ENCODE assay signal across 25 cellular contexts in genomic region chr11:72431846-72432245, GRCh38. TPM values are rescaled to one million over a fixed set of nuclear protein-coding genes. Genes with fewer than 3 reads are reported as not detected.
A peak's percentile ranks its signal among the peaks of the same experiment; 100 is the strongest.
DNase-seq lines count a peak whose midpoint lies in the region; ATAC-seq and TF ChIP-seq lines count a peak whose summit lies in the region.
"Had no signal": no experiment of that assay in that cellular context is flagged by ENCODE, and none has a peak within 500 bp of the region (broad histone marks: within the 10 kb centered on the region; RNA-seq: fewer than 3 reads in every experiment).

No MANE protein-coding gene starts in this region.

- no peak overlapping the region for H3K4me3 Mint-ChIP-seq in activated CD8-positive, alpha-beta memory T cell treated with anti-CD3 and anti-CD28 coated beads, Interleukin-2, amount 10 ng/mL, durations not matched to agents 7 days and 5 days
- no peak overlapping the region for H3K4me3 Mint-ChIP-seq in dendritic cell treated with granulocyte-macrophage colony-stimulating factor and Interleukin-4, amounts not matched to agents 40 ng/mL and 50 ng/mL, for 4 days
- H3K4me3 Mint-ChIP-seq in progenitor cell of endocrine pancreas (ENCODE audit: low read depth) = peak overlapping the region; percentile 2
- H3K4me3 Mint-ChIP-seq: WTC11 had no signal

- H3K4me1 Mint-ChIP-seq in activated CD8-positive, alpha-beta memory T cell treated with anti-CD3 and anti-CD28 coated beads, Interleukin-2, amount 10 ng/mL, durations not matched to agents 7 days and 5 days = peaks cover 45% of the 10 kb centered on the region
- peaks cover 57% of the 10 kb centered on the region for H3K4me1 Mint-ChIP-seq in dendritic cell treated with granulocyte-macrophage colony-stimulating factor and Interleukin-4, amounts not matched to agents 40 ng/mL and 50 ng/mL, for 4 days (ENCODE audit: low read depth)
- H3K4me1 Mint-ChIP-seq in progenitor cell of endocrine pancreas (ENCODE audit: low read depth) = peaks cover 7% of the 10 kb centered on the region

- peaks cover 34% of the 10 kb centered on the region for H3K4me1 ChIP-seq in Karpas-422 (ENCODE audit: low read length)
- peaks cover 15% of the 10 kb centered on the region for H3K4me1 ChIP-seq in OCI-LY7 (ENCODE audit: insufficient read depth, low read length, poor library complexity, severe bottlenecking)
- H3K4me1 ChIP-seq: colonic mucosa, HAP-1 had no signal

- H4K20me1 ChIP-seq in Karpas-422 (ENCODE audit: insufficient read depth, low read depth, low read length) (no peaks in the 10 kb centered on the region; the same call in 1 of the 2 replicates), OCI-LY7 (ENCODE audit: insufficient read depth, low read length) (no peaks in the 10 kb centered on the region)

- H2AFZ ChIP-seq in Karpas-422 (ENCODE audit: low read length) = no peak overlapping the region
- H2AFZ ChIP-seq in OCI-LY7 (ENCODE audit: low read length) = no peak overlapping the region

- POLR2A ChIA-PET in OCI-LY7 (lab: Charles Lee) = interaction anchor here (1.8 kb wide), 1 partner anchor 10 kb away, joined by 4 read pairs; no protein-coding TSS in a partner anchor

- H3K4me3 ChIP-seq in Karpas-422 (ENCODE audit: low read length) = no peak overlapping the region
- no peak overlapping the region for H3K4me3 ChIP-seq in OCI-LY7 (ENCODE audit: low read depth, low read length, poor library complexity, severe bottlenecking)
- H3K4me3 ChIP-seq: A549, adrenal gland, colonic mucosa, gastroesophageal sphincter, HAP-1, psoas muscle, upper lobe of right lung had no signal

- H3K27ac ChIP-seq in Karpas-422 (ENCODE audit: low read length) (no peak overlapping the region), OCI-LY7 (ENCODE audit: low read depth, low read length, poor library complexity, severe bottlenecking) (no peak overlapping the region)
- H3K27ac ChIP-seq: A549, adrenal gland, colonic mucosa, gastroesophageal sphincter, psoas muscle, upper lobe of right lung had no signal

- no peak for ATAC-seq in activated CD8-positive, alpha-beta memory T cell treated with anti-CD3 and anti-CD28 coated beads, Interleukin-2, amount 10 ng/mL, durations not matched to agents 7 days and 5 days
- ATAC-seq: gastroesophageal sphincter, left ventricle myocardium superior, psoas muscle, upper lobe of right lung, WTC11 had no signal

- TF ChIP-seq CTCF in progenitor cell of endocrine pancreas (IDR thresholded peaks at IDR 0.05; ENCODE audit: unreplicated experiment) (no peak), OCI-LY7 (conservative IDR thresholded peaks at IDR 0.05; ENCODE audit: low read length) (no peak)

- H3K36me3 ChIP-seq in Karpas-422 (ENCODE audit: insufficient read depth, low read length) (0 out of 2 replicates have a peak, but pooled peaks cover 2% of the 10 kb centered on the region), OCI-LY7 (ENCODE audit: insufficient read depth, low read length) (peaks cover 20% of the 10 kb centered on the region)
- H3K36me3 ChIP-seq: colonic mucosa had no signal

- CTCF ChIA-PET in activated CD8-positive, alpha-beta memory T cell treated with anti-CD3 and anti-CD28 coated beads, Interleukin-2, amount 10 ng/mL, durations not matched to agents 7 days and 5 days (lab: Charles Lee) = interaction anchor here (0.8 to 9.6 kb wide), 27 partner anchors 14 to 454 kb away, joined by 3 to 176 read pairs (median 8); partner anchors contain the start of gene INPPL1
- CTCF ChIA-PET in OCI-LY7 (lab: Charles Lee; ENCODE audit: unreplicated experiment) = no interaction called here

- H3K27me3 Mint-ChIP-seq in activated CD8-positive, alpha-beta memory T cell treated with anti-CD3 and anti-CD28 coated beads, Interleukin-2, amount 10 ng/mL, durations not matched to agents 7 days and 5 days = no peaks in the 10 kb centered on the region
- no peaks in the 10 kb centered on the region for H3K27me3 Mint-ChIP-seq in dendritic cell treated with granulocyte-macrophage colony-stimulating factor and Interleukin-4, amounts not matched to agents 40 ng/mL and 50 ng/mL, for 4 days
- no peaks in the 10 kb centered on the region for H3K27me3 Mint-ChIP-seq in progenitor cell of endocrine pancreas
- H3K27me3 Mint-ChIP-seq: IgD-negative memory B cell had no signal

- H3K36me3 Mint-ChIP-seq in activated CD8-positive, alpha-beta memory T cell treated with anti-CD3 and anti-CD28 coated beads, Interleukin-2, amount 10 ng/mL, durations not matched to agents 7 days and 5 days = peaks cover 4% of the 10 kb centered on the region
- H3K36me3 Mint-ChIP-seq in dendritic cell treated with granulocyte-macrophage colony-stimulating factor and Interleukin-4, amounts not matched to agents 40 ng/mL and 50 ng/mL, for 4 days (ENCODE audit: low read depth) = peaks cover 47% of the 10 kb centered on the region
- peaks cover 1% of the 10 kb centered on the region for H3K36me3 Mint-ChIP-seq in progenitor cell of endocrine pancreas (ENCODE audit: insufficient read depth)
- H3K36me3 Mint-ChIP-seq: IgD-negative memory B cell had no signal

- no peak overlapping the region for H3K9ac ChIP-seq in Karpas-422 (ENCODE audit: low read length)

- BruUV-seq in OCI-LY7 (replicated peaks; lab: Mats Ljungman, UMichigan) = no TSS peak

- H3K27ac Mint-ChIP-seq in activated CD8-positive, alpha-beta memory T cell treated with anti-CD3 and anti-CD28 coated beads, Interleukin-2, amount 10 ng/mL, durations not matched to agents 7 days and 5 days = peak overlapping the region; percentile 26
- peak overlapping the region; percentile 92 for H3K27ac Mint-ChIP-seq in dendritic cell treated with granulocyte-macrophage colony-stimulating factor and Interleukin-4, amounts not matched to agents 40 ng/mL and 50 ng/mL, for 4 days
- H3K27ac Mint-ChIP-seq in progenitor cell of endocrine pancreas = no peak overlapping the region

- H3K9me3 ChIP-seq in Karpas-422 (ENCODE audit: low read length) (no peaks in the 10 kb centered on the region), OCI-LY7 (ENCODE audit: low read length) (no peaks in the 10 kb centered on the region)
- H3K9me3 ChIP-seq: A549, adrenal gland, colonic mucosa, gastroesophageal sphincter, HAP-1, psoas muscle, upper lobe of right lung had no signal

- H3K4me2 ChIP-seq in Karpas-422 (ENCODE audit: low read depth, low read length, poor library complexity, severe bottlenecking) (peak overlapping the region; percentile 60), OCI-LY7 (ENCODE audit: low read length) (no peak overlapping the region; the same call in 1 of the 2 replicates)
- H3K4me2 ChIP-seq: A549 had no signal

- intact Hi-C loops in dendritic cell treated with granulocyte-macrophage colony-stimulating factor and Interleukin-4, amounts not matched to agents 40 ng/mL and 50 ng/mL, for 4 days (cut with micrococcal nuclease) = loop anchor here (1.0 to 5.0 kb wide), 3 partner anchors 195 to 630 kb away; no protein-coding TSS in a partner anchor
- intact Hi-C loops in OCI-LY7 (cut with micrococcal nuclease; ENCODE audit: unreplicated experiment) = loop anchor here (5.0 kb wide), 2 partner anchors 195 to 210 kb away; partner anchors contain the start of gene INPPL1

- no peaks in the 10 kb centered on the region for H3K27me3 ChIP-seq in Karpas-422 (ENCODE audit: low read length)
- H3K27me3 ChIP-seq: adrenal gland, colonic mucosa, gastroesophageal sphincter, upper lobe of right lung had no signal

- no peaks in the 10 kb centered on the region for H3K9me3 Mint-ChIP-seq in activated CD8-positive, alpha-beta memory T cell treated with anti-CD3 and anti-CD28 coated beads, Interleukin-2, amount 10 ng/mL, durations not matched to agents 7 days and 5 days (ENCODE audit: low read depth)
- H3K9me3 Mint-ChIP-seq in dendritic cell treated with granulocyte-macrophage colony-stimulating factor and Interleukin-4, amounts not matched to agents 40 ng/mL and 50 ng/mL, for 4 days = no peaks in the 10 kb centered on the region
- H3K9me3 Mint-ChIP-seq in progenitor cell of endocrine pancreas (ENCODE audit: low read depth) = no peaks in the 10 kb centered on the region
- H3K9me3 Mint-ChIP-seq: IgD-negative memory B cell, WTC11 had no signal

- DNase-seq in activated CD8-positive, alpha-beta memory T cell treated with anti-CD3 and anti-CD28 coated beads, Interleukin-2, amount 10 ng/mL, durations not matched to agents 7 days and 5 days = no peak
- no peak for DNase-seq in activated CD8-positive, alpha-beta memory T cell treated with anti-CD3 and anti-CD28 coated beads, Interleukin-2, amount 50 U/mL, for 4 hours
- DNase-seq in Karpas-422 (no peak), progenitor cell of endocrine pancreas (ENCODE audit: low spot score, unreplicated experiment) (no peak), OCI-LY7 (ENCODE audit: low spot score) (no peak), mucosa of gallbladder (ENCODE audit: low spot score) (no peak)
- no peak for DNase-seq in NK-92 treated with Interleukin-12 subunit alpha and Interleukin-12 subunit beta, amount 100 ng/mL, for 24 hours (lab: John Stamatoyannopoulos, UW)
- DNase-seq: activated gamma-delta T cell treated with Interleukin-2 at 50 U/mL for 16 hours, adrenal gland, Calu3, colonic mucosa, EL, left ventricle myocardium superior, midbrain, NCI-H1105 treated with DMSO at 0.1 percent for 48 hours, NCI-H2029, NCI-H69, psoas muscle, upper lobe of right lung had no signal

- no peaks in the 10 kb centered on the region for H3K9me2 ChIP-seq in Karpas-422 (replicated peaks; ENCODE audit: insufficient read depth, low read length)
- H3K9me2 ChIP-seq in OCI-LY7 (ENCODE audit: insufficient read depth, low read length) = no peaks in the 10 kb centered on the region

- peaks cover 29% of the 10 kb centered on the region for H3K79me2 ChIP-seq in Karpas-422 (ENCODE audit: low read length)
- 0 out of 2 replicates have a peak, but pooled peaks cover 3% of the 10 kb centered on the region for H3K79me2 ChIP-seq in OCI-LY7 (ENCODE audit: insufficient read depth, low read depth, low read length)

RNA-seq across cellular contexts. Expression of gene CLPB, which starts 2.5 kb away (rescaled TPM):
- total RNA-seq in activated CD8-positive, alpha-beta memory T cell treated with anti-CD3 and anti-CD28 coated beads, Interleukin-2, amount 10 ng/mL, durations not matched to agents 7 days and 5 days = 10 to 100 TPM; 27.8 to 38.1 TPM
- total RNA-seq in Karpas-422 (2014; rRNA removed; shearing (Covaris generic); ENCODE audit: low replicate concordance) = 22.2 and 33.1 TPM in 2 replicates
- total RNA-seq in progenitor cell of endocrine pancreas (19.5 and 21.1 TPM in 2 replicates), OCI-LY7 (2022) (25.8 and 27.1 TPM in 2 replicates), mucosa of gallbladder (21.6 TPM)
- 20.7 and 21.0 TPM in 2 replicates for total RNA-seq in OCI-LY7 (2014; rRNA removed; shearing (Covaris generic))
